1 cellular context compared by ENCODE assay signal in genomic region chr20:17909745-17910345, GRCh38.
A peak's percentile ranks its signal among the peaks of the same experiment; 100 is the strongest.
TF ChIP-seq lines count a peak whose summit lies in the region.

No MANE protein-coding gene starts in this region.

TF ChIP-seq in K562, 482 proteins besides CTCF, POLR2A, EP300 and RAD21:
- TF ChIP-seq CHAMP1 (IDR thresholded peaks at IDR 0.05) (no peak), CTBP1 (IDR thresholded peaks at IDR 0.05; ENCODE audit: borderline replicate concordance) (peak; percentile 21; the same call in 1 of the 2 replicates), TEAD4 (IDR thresholded peaks at IDR 0.05; ENCODE audit: low read length) (no peak), TEAD4 (CRISPR knock-in tag; IDR thresholded peaks at IDR 0.05; ENCODE audit: borderline replicate concordance) (no peak), KDM2B (CRISPR knock-in tag; IDR thresholded peaks at IDR 0.05) (no peak), MBD2 (IDR thresholded peaks at IDR 0.05; ENCODE audit: borderline replicate concordance, low read depth) (no peak), SFPQ (IDR thresholded peaks at IDR 0.05; ENCODE audit: low read depth, low read length) (no peak), CREB3 (tag; conservative IDR thresholded peaks at IDR 0.05; ENCODE audit: low read depth) (no peak)
- TF ChIP-seq, protein P1, sequence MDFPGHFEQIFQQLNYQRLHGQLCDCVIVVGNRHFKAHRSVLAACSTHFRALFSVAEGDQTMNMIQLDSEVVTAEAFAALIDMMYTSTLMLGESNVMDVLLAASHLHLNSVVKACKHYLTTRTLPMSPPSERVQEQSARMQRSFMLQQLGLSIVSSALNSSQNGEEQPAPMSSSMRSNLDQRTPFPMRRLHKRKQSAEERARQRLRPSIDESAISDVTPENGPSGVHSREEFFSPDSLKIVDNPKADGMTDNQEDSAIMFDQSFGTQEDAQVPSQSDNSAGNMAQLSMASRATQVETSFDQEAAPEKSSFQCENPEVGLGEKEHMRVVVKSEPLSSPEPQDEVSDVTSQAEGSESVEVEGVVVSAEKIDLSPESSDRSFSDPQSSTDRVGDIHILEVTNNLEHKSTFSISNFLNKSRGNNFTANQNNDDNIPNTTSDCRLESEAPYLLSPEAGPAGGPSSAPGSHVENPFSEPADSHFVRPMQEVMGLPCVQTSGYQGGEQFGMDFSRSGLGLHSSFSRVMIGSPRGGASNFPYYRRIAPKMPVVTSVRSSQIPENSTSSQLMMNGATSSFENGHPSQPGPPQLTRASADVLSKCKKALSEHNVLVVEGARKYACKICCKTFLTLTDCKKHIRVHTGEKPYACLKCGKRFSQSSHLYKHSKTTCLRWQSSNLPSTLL (IDR thresholded peaks at IDR 0.05), result no peak
